1 cellular context compared by ENCODE assay signal in genomic region chr1:27891196-27891889, GRCh38.
TF ChIP-seq lines count a peak whose summit lies in the region.

No MANE protein-coding gene starts in this region.

TF ChIP-seq in HEK293, 187 proteins besides CTCF, POLR2A, EP300 and RAD21 (continued from another document):
- TF ChIP-seq ZNF645 (tag by site-specific recombination; IDR thresholded peaks at IDR 0.05): no peak
